In genomic region chr6:145396499-145396898, GRCh38 we compare ENCODE assay signal across 12 cellular contexts.
"Had no signal": no experiment of that assay in that cellular context is flagged by ENCODE, and none has a peak within 500 bp of the region (broad histone marks: within the 10 kb centered on the region; RNA-seq: fewer than 3 reads in every experiment).

No MANE protein-coding gene starts in this region.

- H3K27ac ChIP-seq: GM23248, HL-60, KMS-11 had no signal

- H3K4me3 Mint-ChIP-seq: HFFc6, IgD-negative memory B cell had no signal

- H3K4me2 ChIP-seq: KMS-11 had no signal

- H3K27ac Mint-ChIP-seq: HFFc6 had no signal

- H3K9ac ChIP-seq: GM23248, KMS-11 had no signal

- H3K9me3 ChIP-seq: HAP-1 had no signal

- FAIRE-seq: HepG2 had no signal

- H3K9me3 Mint-ChIP-seq: IgD-negative memory B cell had no signal

- DNase-seq: GM23248, GOT3, H7, HFFc6, Karpas-422, KBM-7 had no signal

- H3K36me3 ChIP-seq: HAP-1 had no signal

- H3K4me3 ChIP-seq: GM23248, HAP-1 had no signal

- ATAC-seq: HCT116, HepG2 had no signal

- H3K36me3 Mint-ChIP-seq: IgD-negative memory B cell had no signal

- H3K4me1 ChIP-seq: HAP-1 had no signal

- H3K4me1 Mint-ChIP-seq: IgD-negative memory B cell had no signal

- H2AFZ ChIP-seq: GM23248 had no signal
